ENCODE assay signal across 2 cellular contexts in genomic region chr17:7147772-7148171, GRCh38.
TF ChIP-seq lines count a peak whose summit lies in the region.

No MANE protein-coding gene starts in this region.

TF ChIP-seq in HCT116, 20 proteins besides CTCF, POLR2A, EP300 and RAD21:
- no peak for TF ChIP-seq ELF1 (IDR thresholded peaks at IDR 0.05; ENCODE audit: borderline replicate concordance, low read depth)
- TF ChIP-seq YY1 (IDR thresholded peaks at IDR 0.05; ENCODE audit: extremely low read depth, insufficient replicate concordance, low read depth, low read length): no peak
- TF ChIP-seq EZH2phosphoT487 (IDR thresholded peaks at IDR 0.05; ENCODE audit: borderline replicate concordance): no peak
- no peak for TF ChIP-seq ZBTB33 (IDR thresholded peaks at IDR 0.05; ENCODE audit: extremely low read depth, insufficient replicate concordance, low read length)
- TF ChIP-seq CBX3 (IDR thresholded peaks at IDR 0.05; ENCODE audit: low read depth): no peak
- TF ChIP-seq CEBPB (IDR thresholded peaks at IDR 0.05; ENCODE audit: low read depth): no peak
- TF ChIP-seq, protein P1, sequence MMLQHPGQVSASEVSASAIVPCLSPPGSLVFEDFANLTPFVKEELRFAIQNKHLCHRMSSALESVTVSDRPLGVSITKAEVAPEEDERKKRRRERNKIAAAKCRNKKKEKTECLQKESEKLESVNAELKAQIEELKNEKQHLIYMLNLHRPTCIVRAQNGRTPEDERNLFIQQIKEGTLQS (IDR thresholded peaks at IDR 0.05): no peak
- no peak for TF ChIP-seq SIN3A (IDR thresholded peaks at IDR 0.05; ENCODE audit: low read depth)
- TF ChIP-seq JUND (IDR thresholded peaks at IDR 0.05): no peak
- no peak for TF ChIP-seq SP1 (IDR thresholded peaks at IDR 0.05; ENCODE audit: low read depth)
- no peak for TF ChIP-seq FOSL1 (IDR thresholded peaks at IDR 0.05; ENCODE audit: low read depth)
- TF ChIP-seq ZNF274 (IDR thresholded peaks at IDR 0.05; ENCODE audit: low read depth, low read length): no peak
- no peak for TF ChIP-seq EZH2 (IDR thresholded peaks at IDR 0.05)

TF ChIP-seq in GM12878, 131 proteins besides CTCF, POLR2A, EP300 and RAD21:
- TF ChIP-seq ZBTB40 (IDR thresholded peaks at IDR 0.05; ENCODE audit: borderline replicate concordance) (no peak), POLR2AphosphoS5 (IDR thresholded peaks at IDR 0.05; ENCODE audit: low read length) (no peak), RUNX3 (IDR thresholded peaks at IDR 0.05; ENCODE audit: low read length) (no peak), ZSCAN29 (IDR thresholded peaks at IDR 0.05) (no peak), MEF2A (IDR thresholded peaks at IDR 0.05; ENCODE audit: insufficient read depth, low read depth, low read length) (no peak), DPF2 (IDR thresholded peaks at IDR 0.05) (no peak), TCF7 (IDR thresholded peaks at IDR 0.05; ENCODE audit: borderline replicate concordance) (no peak), RBBP5 (conservative IDR thresholded peaks at IDR 0.05) (no peak)
- TF ChIP-seq, protein P2, sequence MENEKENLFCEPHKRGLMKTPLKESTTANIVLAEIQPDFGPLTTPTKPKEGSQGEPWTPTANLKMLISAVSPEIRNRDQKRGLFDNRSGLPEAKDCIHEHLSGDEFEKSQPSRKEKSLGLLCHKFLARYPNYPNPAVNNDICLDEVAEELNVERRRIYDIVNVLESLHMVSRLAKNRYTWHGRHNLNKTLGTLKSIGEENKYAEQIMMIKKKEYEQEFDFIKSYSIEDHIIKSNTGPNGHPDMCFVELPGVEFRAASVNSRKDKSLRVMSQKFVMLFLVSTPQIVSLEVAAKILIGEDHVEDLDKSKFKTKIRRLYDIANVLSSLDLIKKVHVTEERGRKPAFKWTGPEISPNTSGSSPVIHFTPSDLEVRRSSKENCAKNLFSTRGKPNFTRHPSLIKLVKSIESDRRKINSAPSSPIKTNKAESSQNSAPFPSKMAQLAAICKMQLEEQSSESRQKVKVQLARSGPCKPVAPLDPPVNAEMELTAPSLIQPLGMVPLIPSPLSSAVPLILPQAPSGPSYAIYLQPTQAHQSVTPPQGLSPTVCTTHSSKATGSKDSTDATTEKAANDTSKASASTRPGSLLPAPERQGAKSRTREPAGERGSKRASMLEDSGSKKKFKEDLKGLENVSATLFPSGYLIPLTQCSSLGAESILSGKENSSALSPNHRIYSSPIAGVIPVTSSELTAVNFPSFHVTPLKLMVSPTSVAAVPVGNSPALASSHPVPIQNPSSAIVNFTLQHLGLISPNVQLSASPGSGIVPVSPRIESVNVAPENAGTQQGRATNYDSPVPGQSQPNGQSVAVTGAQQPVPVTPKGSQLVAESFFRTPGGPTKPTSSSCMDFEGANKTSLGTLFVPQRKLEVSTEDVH (IDR thresholded peaks at IDR 0.05; ENCODE audit: low read depth, partially characterized antibody): no peak
- TF ChIP-seq, protein P3, sequence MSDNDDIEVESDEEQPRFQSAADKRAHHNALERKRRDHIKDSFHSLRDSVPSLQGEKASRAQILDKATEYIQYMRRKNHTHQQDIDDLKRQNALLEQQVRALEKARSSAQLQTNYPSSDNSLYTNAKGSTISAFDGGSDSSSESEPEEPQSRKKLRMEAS (IDR thresholded peaks at IDR 0.05; ENCODE audit: low read depth, low read length): no peak
- TF ChIP-seq, protein P4, sequence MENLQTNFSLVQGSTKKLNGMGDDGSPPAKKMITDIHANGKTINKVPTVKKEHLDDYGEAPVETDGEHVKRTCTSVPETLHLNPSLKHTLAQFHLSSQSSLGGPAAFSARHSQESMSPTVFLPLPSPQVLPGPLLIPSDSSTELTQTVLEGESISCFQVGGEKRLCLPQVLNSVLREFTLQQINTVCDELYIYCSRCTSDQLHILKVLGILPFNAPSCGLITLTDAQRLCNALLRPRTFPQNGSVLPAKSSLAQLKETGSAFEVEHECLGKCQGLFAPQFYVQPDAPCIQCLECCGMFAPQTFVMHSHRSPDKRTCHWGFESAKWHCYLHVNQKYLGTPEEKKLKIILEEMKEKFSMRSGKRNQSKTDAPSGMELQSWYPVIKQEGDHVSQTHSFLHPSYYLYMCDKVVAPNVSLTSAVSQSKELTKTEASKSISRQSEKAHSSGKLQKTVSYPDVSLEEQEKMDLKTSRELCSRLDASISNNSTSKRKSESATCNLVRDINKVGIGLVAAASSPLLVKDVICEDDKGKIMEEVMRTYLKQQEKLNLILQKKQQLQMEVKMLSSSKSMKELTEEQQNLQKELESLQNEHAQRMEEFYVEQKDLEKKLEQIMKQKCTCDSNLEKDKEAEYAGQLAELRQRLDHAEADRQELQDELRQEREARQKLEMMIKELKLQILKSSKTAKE (IDR thresholded peaks at IDR 0.05; ENCODE audit: low read depth, poor library complexity, severe bottlenecking): no peak
